In the genomic region with DNA sequence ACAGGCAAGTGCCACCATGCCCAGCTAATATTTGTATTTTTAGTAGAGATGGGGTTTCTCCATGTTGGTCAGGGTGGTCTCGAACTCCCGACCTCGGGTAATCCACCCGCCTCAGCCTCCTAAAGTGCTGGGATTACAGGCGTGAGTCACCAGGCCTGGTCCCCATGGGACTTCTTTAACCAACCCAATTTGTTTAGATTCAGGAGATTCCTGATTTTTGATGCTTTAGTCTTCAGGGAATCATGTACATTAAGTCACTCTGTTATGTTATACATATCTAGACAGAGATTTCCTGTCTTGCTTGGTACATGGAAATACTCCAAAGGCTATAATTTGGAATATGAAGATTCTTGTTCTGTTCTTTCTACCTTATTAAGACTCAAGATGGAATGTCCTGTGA, we compare ENCODE assay signal across 16 cellular contexts.
DNase-seq lines count a peak whose midpoint lies in the region; ATAC-seq and TF ChIP-seq lines count a peak whose summit lies in the region.
"Had no signal": no experiment of that assay in that cellular context is flagged by ENCODE, and none has a peak within 500 bp of the region (broad histone marks: within the 10 kb centered on the region; RNA-seq: fewer than 3 reads in every experiment).

No MANE protein-coding gene starts in this region.

- DNase-seq in A673 (ENCODE audit: low spot score) (peak; percentile 71), SJCRH30 (peak; percentile 59 to 63), adipocyte (ENCODE audit: low read depth) (peak; percentile 34), foreskin keratinocyte (peak in 1 of 2 donors; percentile 3), NCI-H226 (no peak)
- no peak for DNase-seq in activated naive CD4-positive, alpha-beta T cell treated with anti-CD3 and anti-CD28 coated beads, Interleukin-2, amount 50 U/mL, for 72 hours (ENCODE audit: low spot score in 2 of 2)
- DNase-seq: CD4-positive, alpha-beta memory T cell; DMS153; DMS79; GF-D8 had no signal

- H3K4me3 ChIP-seq in A673 (ENCODE audit: low read depth, low read length, poor library complexity, severe bottlenecking) (no peak overlapping the region), SJCRH30 (no peak overlapping the region), adipocyte (ENCODE audit: low read length) (no peak overlapping the region)
- H3K4me3 ChIP-seq: A549, BLaER1, HAP-1 had no signal

- H3K9me3 ChIP-seq in A673 (ENCODE audit: low read depth, low read length, poor library complexity, severe bottlenecking) (no peaks in the 10 kb centered on the region), SJCRH30 (replicated peaks) (no peaks in the 10 kb centered on the region; the same call in 1 of the 2 replicates), adipocyte (ENCODE audit: control insufficient read depth, low read length) (no peaks in the 10 kb centered on the region)
- H3K9me3 ChIP-seq: A549, BLaER1, HAP-1 had no signal

- no peak overlapping the region for H3K9ac ChIP-seq in adipocyte (ENCODE audit: low read length)
- H3K9ac ChIP-seq: BLaER1 had no signal

- peaks cover 60% of the 10 kb centered on the region for H3K4me1 ChIP-seq in A673 (ENCODE audit: insufficient read depth, low read length, poor library complexity, severe bottlenecking)
- H3K4me1 ChIP-seq in SJCRH30, result peaks cover 21% of the 10 kb centered on the region
- H3K4me1 ChIP-seq in adipocyte (ENCODE audit: control insufficient read depth, insufficient read depth, low read length), result peaks cover 3% of the 10 kb centered on the region
- H3K4me1 ChIP-seq in foreskin keratinocyte, result peaks cover 32% of the 10 kb centered on the region
- H3K4me1 ChIP-seq: A549, BLaER1, HAP-1 had no signal

- peak overlapping the region; percentile 77 for H3K27ac ChIP-seq in A673 (ENCODE audit: low read depth, low read length, poor library complexity, severe bottlenecking)
- peak overlapping the region; percentile 52; the same call in 1 of the 2 replicates for H3K27ac ChIP-seq in SJCRH30
- H3K27ac ChIP-seq in foreskin keratinocyte, result peak overlapping the region; percentile 30
- H3K27ac ChIP-seq: 22Rv1, A549, BLaER1 had no signal

- H3K27me3 ChIP-seq in A673 (replicated peaks; ENCODE audit: insufficient read depth, low read depth, low read length, poor library complexity) (no peaks in the 10 kb centered on the region), SJCRH30 (no peaks in the 10 kb centered on the region), adipocyte (replicated peaks; ENCODE audit: control insufficient read depth, insufficient read depth, low read length) (no peaks in the 10 kb centered on the region), foreskin keratinocyte (no peaks in the 10 kb centered on the region)
- H3K27me3 ChIP-seq: BLaER1 had no signal

- BruUV-seq in A673 (replicated peaks; lab: Mats Ljungman, UMichigan), result no TSS peak

- no peaks in the 10 kb centered on the region for H3K9me3 Mint-ChIP-seq in activated naive CD4-positive, alpha-beta T cell treated with anti-CD3 and anti-CD28 coated beads, Interleukin-2, amount 50 U/mL, for 72 hours

- TF ChIP-seq CTCF in A673 (conservative IDR thresholded peaks at IDR 0.05; ENCODE audit: low read depth, low read length) (no peak), foreskin keratinocyte (conservative IDR thresholded peaks at IDR 0.05) (no peak)

- POLR2A ChIA-PET in A673 (lab: Charles Lee; ENCODE audit: low non-redundant PET), result no interaction called here

- peaks cover 9 to 10% of the 10 kb centered on the region in 2 donors for H3K36me3 Mint-ChIP-seq in activated naive CD4-positive, alpha-beta T cell treated with anti-CD3 and anti-CD28 coated beads, Interleukin-2, amount 50 U/mL, for 72 hours
- H3K36me3 Mint-ChIP-seq: CD14-positive monocyte had no signal

- no peaks in the 10 kb centered on the region for H3K36me3 ChIP-seq in A673 (ENCODE audit: insufficient read depth, low read length, poor library complexity, severe bottlenecking)
- H3K36me3 ChIP-seq in SJCRH30, result no peaks in the 10 kb centered on the region
- H3K36me3 ChIP-seq in adipocyte (ENCODE audit: control insufficient read depth, insufficient read depth, low read length, severe bottlenecking), result no peaks in the 10 kb centered on the region
- H3K36me3 ChIP-seq: BLaER1, HAP-1 had no signal

- CTCF ChIA-PET in A673 (lab: Charles Lee), result interaction anchor here (1.5 kb wide), 1 partner anchor 40 kb away, joined by 3 read pairs; no protein-coding TSS in a partner anchor

- no peak for ATAC-seq in foreskin keratinocyte
- no peak for ATAC-seq in HG02973 (IDR thresholded peaks at IDR 0.05; ENCODE audit: unreplicated experiment)
- ATAC-seq in activated naive CD4-positive, alpha-beta T cell treated with anti-CD3 and anti-CD28 coated beads, Interleukin-2, amount 50 U/mL, for 72 hours, result no peak
- ATAC-seq: A549 had no signal

- H3K27ac Mint-ChIP-seq in activated naive CD4-positive, alpha-beta T cell treated with anti-CD3 and anti-CD28 coated beads, Interleukin-2, amount 50 U/mL, for 72 hours, result no peak overlapping the region
- H3K27ac Mint-ChIP-seq: CD14-positive monocyte; CD4-positive, alpha-beta memory T cell had no signal

- intact Hi-C loops in A673 (cut with micrococcal nuclease; ENCODE audit: unreplicated experiment), result loop anchor here (2.0 kb wide), 1 partner anchor 39 kb away; no protein-coding TSS in a partner anchor

Comparison
In these comparisons a context has a peak if more than half of its experiments do, and no peak if none do; other contexts are left out.
1. DNase-seq: peak in A673 (single experiment), SJCRH30 (2 of 2) and adipocyte (single experiment); none in NCI-H226 (single experiment) and activated naive CD4-positive, alpha-beta T cell treated with anti-CD3 and anti-CD28 coated beads, Interleukin-2, amount 50 U/mL, for 72 hours (0 of 2).
2. Peak in every context shown above with its lines, with median percentiles within 50 percentile points of each other: H3K27ac ChIP-seq.